Comparison of ENCODE assay signal across 25 cellular contexts in genomic region chr19:34201133-34201532, GRCh38.
"Had no signal": no experiment of that assay in that cellular context is flagged by ENCODE, and none has a peak within 500 bp of the region (broad histone marks: within the 10 kb centered on the region; RNA-seq: fewer than 3 reads in every experiment).

No MANE protein-coding gene starts in this region.

- H3K4me3 Mint-ChIP-seq: activated naive CD8-positive, alpha-beta T cell treated with anti-CD3 and anti-CD28 coated beads, Interleukin-2, amount 10 ng/mL, durations not matched to agents 7 days and 5 days; brain; nephron; stimulated activated naive CD8-positive, alpha-beta T cell treated with anti-CD3 and anti-CD28 coated beads, Interleukin-15, Interleukin-2, amounts not matched to agents 100 ng/mL and 50 ng/mL, for 24 hours had no signal

- H3K4me1 ChIP-seq: ascending aorta, colonic mucosa, left ventricle myocardium inferior, right lobe of liver, uterus had no signal

- ATAC-seq: mucosa of descending colon, right lobe of liver had no signal

- FAIRE-seq: frontal cortex had no signal

- H3K27ac ChIP-seq: ascending aorta, cardiac muscle cell, colonic mucosa, left ventricle myocardium inferior, right lobe of liver, thoracic aorta, uterus had no signal

- H3K27ac Mint-ChIP-seq: activated naive CD8-positive, alpha-beta T cell treated with anti-CD3 and anti-CD28 coated beads, Interleukin-2, amount 10 ng/mL, durations not matched to agents 7 days and 5 days; nephron; stimulated activated naive CD8-positive, alpha-beta T cell treated with anti-CD3 and anti-CD28 coated beads, Interleukin-15, Interleukin-2, amounts not matched to agents 100 ng/mL and 50 ng/mL, for 24 hours had no signal

- H3K27me3 Mint-ChIP-seq: activated naive CD8-positive, alpha-beta T cell treated with anti-CD3 and anti-CD28 coated beads, Interleukin-2, amount 10 ng/mL, durations not matched to agents 7 days and 5 days; stimulated activated naive CD8-positive, alpha-beta T cell treated with anti-CD3 and anti-CD28 coated beads, Interleukin-15, Interleukin-2, amounts not matched to agents 100 ng/mL and 50 ng/mL, for 24 hours had no signal

- H3K4me3 ChIP-seq: ascending aorta, cardiac muscle cell, colonic mucosa, left ventricle myocardium inferior, lung, mucosa of descending colon, right lobe of liver, thoracic aorta, uterus had no signal

- H3K27me3 ChIP-seq: ascending aorta, cardiac muscle cell, colonic mucosa, right lobe of liver, uterus had no signal

- DNase-seq: activated CD4-positive, alpha-beta T cell treated with anti-CD3 and anti-CD28 coated beads for 4 hours; activated CD4-positive, alpha-beta T cell treated with anti-CD3 and anti-CD28 coated beads, Interleukin-2, amount 50 U/mL, for 4 hours; activated CD8-positive, alpha-beta memory T cell treated with anti-CD3 and anti-CD28 coated beads for 24 hours; activated effector memory CD4-positive, alpha-beta T cell treated with Interleukin-2 at 50 U/mL for 16 hours; activated naive CD4-positive, alpha-beta T cell treated with Interleukin-2 at 50 U/mL for 16 hours; activated naive CD8-positive, alpha-beta T cell treated with anti-CD3 and anti-CD28 coated beads, Interleukin-2, amount 10 ng/mL, durations not matched to agents 7 days and 5 days; cerebellar nuclear complex; colonic mucosa; effector CD8-positive, alpha-beta T cell; glutamatergic neuron; islet precursor cell; left ventricle myocardium inferior; mucosa of descending colon; right lobe of liver; stimulated activated CD4-positive, alpha-beta T cell treated with anti-CD3 and anti-CD28 coated beads, Interleukin-2, amount 100 ng/mL, for 48 hours; trophoblast cell; uterus had no signal

- H3K4me1 Mint-ChIP-seq: brain, nephron had no signal

- H3K9me3 Mint-ChIP-seq: activated naive CD8-positive, alpha-beta T cell treated with anti-CD3 and anti-CD28 coated beads, Interleukin-2, amount 10 ng/mL, durations not matched to agents 7 days and 5 days; brain; nephron; stimulated activated naive CD8-positive, alpha-beta T cell treated with anti-CD3 and anti-CD28 coated beads, Interleukin-15, Interleukin-2, amounts not matched to agents 100 ng/mL and 50 ng/mL, for 24 hours had no signal
